In the genomic region with DNA sequence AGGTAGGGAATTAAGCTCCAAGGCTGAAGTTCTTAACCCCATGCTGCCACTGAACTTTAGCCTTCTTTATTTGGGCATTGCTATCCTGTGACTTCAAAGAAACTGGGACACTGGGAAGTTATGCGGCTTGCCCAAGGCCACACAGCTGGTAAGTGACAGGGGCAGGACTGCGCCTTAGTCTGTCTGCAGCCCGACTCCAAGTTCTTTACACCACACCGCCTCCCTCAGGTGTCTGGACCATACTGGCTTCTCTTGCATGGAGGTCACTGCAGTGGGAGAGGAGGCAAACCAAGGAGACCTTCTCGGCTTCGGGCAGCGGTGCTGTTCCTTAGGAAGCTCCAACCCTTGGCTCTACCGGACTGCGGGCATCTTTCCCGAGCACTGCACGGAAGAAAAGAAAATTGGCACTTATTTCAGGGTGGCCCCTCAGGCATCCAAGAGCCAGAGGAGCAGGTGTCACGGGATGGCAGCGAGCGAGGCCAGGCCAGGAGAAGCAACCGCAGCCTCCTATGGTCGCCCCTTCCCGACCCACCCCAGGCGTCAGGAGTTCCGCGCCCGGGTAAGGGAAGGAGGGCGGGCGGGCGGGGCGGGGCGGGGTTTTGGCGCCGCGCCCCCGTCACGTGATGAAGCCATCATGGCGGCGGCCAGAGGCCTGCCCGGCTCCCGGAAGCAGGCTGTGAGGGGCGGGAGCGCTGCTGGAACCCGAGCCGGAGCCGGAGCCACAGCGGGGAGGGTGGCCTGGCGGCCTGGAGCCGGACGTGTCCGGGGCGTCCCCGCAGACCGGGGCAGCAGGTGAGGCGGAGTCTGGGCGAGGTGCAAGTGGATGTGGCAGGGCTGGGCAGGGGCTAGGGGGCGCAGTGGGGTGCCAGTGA, we compare ENCODE assay signal across 1 cellular context.
TF ChIP-seq lines count a peak whose summit lies in the region.

No MANE protein-coding gene starts in this region.

TF ChIP-seq in HepG2, 621 proteins besides CTCF, POLR2A, EP300 and RAD21 (continued from another document and continues in another):
- peak; percentile 66; the same call in 1 of the 2 replicates for TF ChIP-seq PRDM15 (CRISPR knock-in tag; IDR thresholded peaks at IDR 0.05)
- 0 out of 2 replicates have a peak, but pooled peaks have one; percentile 19 for TF ChIP-seq ZNF556 (CRISPR knock-in tag; IDR thresholded peaks at IDR 0.05; ENCODE audit: borderline replicate concordance)
- no peak for TF ChIP-seq ZNF644 (CRISPR knock-in tag; IDR thresholded peaks at IDR 0.05; ENCODE audit: low read depth)
- no peak for TF ChIP-seq KDM4B (CRISPR knock-in tag; IDR thresholded peaks at IDR 0.05)
- no peak for TF ChIP-seq FOXM1 (CRISPR knock-in tag; IDR thresholded peaks at IDR 0.05)
- TF ChIP-seq XBP1 (CRISPR knock-in tag; IDR thresholded peaks at IDR 0.05) = 0 out of 2 replicates have a peak, but pooled peaks have one; percentile 44
- TF ChIP-seq, protein P1, sequence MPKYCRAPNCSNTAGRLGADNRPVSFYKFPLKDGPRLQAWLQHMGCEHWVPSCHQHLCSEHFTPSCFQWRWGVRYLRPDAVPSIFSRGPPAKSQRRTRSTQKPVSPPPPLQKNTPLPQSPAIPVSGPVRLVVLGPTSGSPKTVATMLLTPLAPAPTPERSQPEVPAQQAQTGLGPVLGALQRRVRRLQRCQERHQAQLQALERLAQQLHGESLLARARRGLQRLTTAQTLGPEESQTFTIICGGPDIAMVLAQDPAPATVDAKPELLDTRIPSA (CRISPR knock-in tag; IDR thresholded peaks at IDR 0.05; ENCODE audit: borderline replicate concordance) = no peak
- TF ChIP-seq ZNF792 (CRISPR knock-in tag; IDR thresholded peaks at IDR 0.05) = no peak
- TF ChIP-seq ZNF225 (CRISPR knock-in tag; IDR thresholded peaks at IDR 0.05) = peak; percentile 41; the same call in 1 of the 2 replicates
- no peak for TF ChIP-seq CC2D1A (CRISPR knock-in tag; IDR thresholded peaks at IDR 0.05)
- no peak for TF ChIP-seq EHMT2 (IDR thresholded peaks at IDR 0.05; ENCODE audit: borderline replicate concordance, low read depth, low read length)
- peak; percentile 59 for TF ChIP-seq ZBTB14 (CRISPR knock-in tag; IDR thresholded peaks at IDR 0.05)
- 0 out of 2 replicates have a peak, but pooled peaks have one; percentile 30 for TF ChIP-seq NCOA1 (CRISPR knock-in tag; IDR thresholded peaks at IDR 0.05)
- peak; percentile 48; the same call in 1 of the 2 replicates for TF ChIP-seq ZNF264 (CRISPR knock-in tag; IDR thresholded peaks at IDR 0.05)
- peak; percentile 39; the same call in 1 of the 2 replicates for TF ChIP-seq SSRP1 (CRISPR knock-in tag; IDR thresholded peaks at IDR 0.05)
- no peak for TF ChIP-seq NFYC (CRISPR knock-in tag; IDR thresholded peaks at IDR 0.05)
- TF ChIP-seq ZMYM3 (CRISPR knock-in tag; IDR thresholded peaks at IDR 0.05) = peak; percentile 28; the same call in 1 of the 2 replicates
- no peak for TF ChIP-seq ZBTB8A (CRISPR knock-in tag; IDR thresholded peaks at IDR 0.05; ENCODE audit: borderline replicate concordance, low read depth)
- TF ChIP-seq, protein P2, sequence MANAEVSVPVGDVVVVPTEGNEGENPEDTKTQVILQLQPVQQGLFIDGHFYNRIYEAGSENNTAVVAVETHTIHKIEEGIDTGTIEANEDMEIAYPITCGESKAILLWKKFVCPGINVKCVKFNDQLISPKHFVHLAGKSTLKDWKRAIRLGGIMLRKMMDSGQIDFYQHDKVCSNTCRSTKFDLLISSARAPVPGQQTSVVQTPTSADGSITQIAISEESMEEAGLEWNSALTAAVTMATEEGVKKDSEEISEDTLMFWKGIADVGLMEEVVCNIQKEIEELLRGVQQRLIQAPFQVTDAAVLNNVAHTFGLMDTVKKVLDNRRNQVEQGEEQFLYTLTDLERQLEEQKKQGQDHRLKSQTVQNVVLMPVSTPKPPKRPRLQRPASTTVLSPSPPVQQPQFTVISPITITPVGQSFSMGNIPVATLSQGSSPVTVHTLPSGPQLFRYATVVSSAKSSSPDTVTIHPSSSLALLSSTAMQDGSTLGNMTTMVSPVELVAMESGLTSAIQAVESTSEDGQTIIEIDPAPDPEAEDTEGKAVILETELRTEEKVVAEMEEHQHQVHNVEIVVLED (CRISPR knock-in tag; IDR thresholded peaks at IDR 0.05; ENCODE audit: borderline replicate concordance) = peak; percentile 61; the same call in 1 of the 2 replicates
- TF ChIP-seq, protein P3, sequence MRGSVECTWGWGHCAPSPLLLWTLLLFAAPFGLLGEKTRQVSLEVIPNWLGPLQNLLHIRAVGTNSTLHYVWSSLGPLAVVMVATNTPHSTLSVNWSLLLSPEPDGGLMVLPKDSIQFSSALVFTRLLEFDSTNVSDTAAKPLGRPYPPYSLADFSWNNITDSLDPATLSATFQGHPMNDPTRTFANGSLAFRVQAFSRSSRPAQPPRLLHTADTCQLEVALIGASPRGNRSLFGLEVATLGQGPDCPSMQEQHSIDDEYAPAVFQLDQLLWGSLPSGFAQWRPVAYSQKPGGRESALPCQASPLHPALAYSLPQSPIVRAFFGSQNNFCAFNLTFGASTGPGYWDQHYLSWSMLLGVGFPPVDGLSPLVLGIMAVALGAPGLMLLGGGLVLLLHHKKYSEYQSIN (CRISPR knock-in tag; IDR thresholded peaks at IDR 0.05; ENCODE audit: borderline replicate concordance) = no peak
- TF ChIP-seq, protein P4, sequence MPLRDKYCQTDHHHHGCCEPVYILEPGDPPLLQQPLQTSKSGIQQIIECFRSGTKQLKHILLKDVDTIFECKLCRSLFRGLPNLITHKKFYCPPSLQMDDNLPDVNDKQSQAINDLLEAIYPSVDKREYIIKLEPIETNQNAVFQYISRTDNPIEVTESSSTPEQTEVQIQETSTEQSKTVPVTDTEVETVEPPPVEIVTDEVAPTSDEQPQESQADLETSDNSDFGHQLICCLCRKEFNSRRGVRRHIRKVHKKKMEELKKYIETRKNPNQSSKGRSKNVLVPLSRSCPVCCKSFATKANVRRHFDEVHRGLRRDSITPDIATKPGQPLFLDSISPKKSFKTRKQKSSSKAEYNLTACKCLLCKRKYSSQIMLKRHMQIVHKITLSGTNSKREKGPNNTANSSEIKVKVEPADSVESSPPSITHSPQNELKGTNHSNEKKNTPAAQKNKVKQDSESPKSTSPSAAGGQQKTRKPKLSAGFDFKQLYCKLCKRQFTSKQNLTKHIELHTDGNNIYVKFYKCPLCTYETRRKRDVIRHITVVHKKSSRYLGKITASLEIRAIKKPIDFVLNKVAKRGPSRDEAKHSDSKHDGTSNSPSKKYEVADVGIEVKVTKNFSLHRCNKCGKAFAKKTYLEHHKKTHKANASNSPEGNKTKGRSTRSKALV (CRISPR knock-in tag; IDR thresholded peaks at IDR 0.05) = peak; percentile 57; the same call in 1 of the 2 replicates
- TF ChIP-seq, protein P5, sequence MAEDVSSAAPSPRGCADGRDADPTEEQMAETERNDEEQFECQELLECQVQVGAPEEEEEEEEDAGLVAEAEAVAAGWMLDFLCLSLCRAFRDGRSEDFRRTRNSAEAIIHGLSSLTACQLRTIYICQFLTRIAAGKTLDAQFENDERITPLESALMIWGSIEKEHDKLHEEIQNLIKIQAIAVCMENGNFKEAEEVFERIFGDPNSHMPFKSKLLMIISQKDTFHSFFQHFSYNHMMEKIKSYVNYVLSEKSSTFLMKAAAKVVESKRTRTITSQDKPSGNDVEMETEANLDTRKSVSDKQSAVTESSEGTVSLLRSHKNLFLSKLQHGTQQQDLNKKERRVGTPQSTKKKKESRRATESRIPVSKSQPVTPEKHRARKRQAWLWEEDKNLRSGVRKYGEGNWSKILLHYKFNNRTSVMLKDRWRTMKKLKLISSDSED (CRISPR knock-in tag; IDR thresholded peaks at IDR 0.05) = no peak
- TF ChIP-seq, protein P6, sequence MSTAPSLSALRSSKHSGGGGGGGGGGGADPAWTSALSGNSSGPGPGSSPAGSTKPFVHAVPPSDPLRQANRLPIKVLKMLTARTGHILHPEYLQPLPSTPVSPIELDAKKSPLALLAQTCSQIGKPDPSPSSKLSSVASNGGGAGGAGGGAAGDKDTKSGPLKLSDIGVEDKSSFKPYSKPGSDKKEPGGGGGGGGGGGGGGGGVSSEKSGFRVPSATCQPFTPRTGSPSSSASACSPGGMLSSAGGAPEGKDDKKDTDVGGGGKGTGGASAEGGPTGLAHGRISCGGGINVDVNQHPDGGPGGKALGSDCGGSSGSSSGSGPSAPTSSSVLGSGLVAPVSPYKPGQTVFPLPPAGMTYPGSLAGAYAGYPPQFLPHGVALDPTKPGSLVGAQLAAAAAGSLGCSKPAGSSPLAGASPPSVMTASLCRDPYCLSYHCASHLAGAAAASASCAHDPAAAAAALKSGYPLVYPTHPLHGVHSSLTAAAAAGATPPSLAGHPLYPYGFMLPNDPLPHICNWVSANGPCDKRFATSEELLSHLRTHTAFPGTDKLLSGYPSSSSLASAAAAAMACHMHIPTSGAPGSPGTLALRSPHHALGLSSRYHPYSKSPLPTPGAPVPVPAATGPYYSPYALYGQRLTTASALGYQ (CRISPR knock-in tag; IDR thresholded peaks at IDR 0.05) = no peak
- peak; percentile 63 for TF ChIP-seq MYPOP (CRISPR knock-in tag; IDR thresholded peaks at IDR 0.05)
- peak; percentile 34; the same call in 1 of the 2 replicates for TF ChIP-seq SP5 (CRISPR knock-in tag; IDR thresholded peaks at IDR 0.05; ENCODE audit: borderline replicate concordance, low read depth)
- TF ChIP-seq, protein P7, sequence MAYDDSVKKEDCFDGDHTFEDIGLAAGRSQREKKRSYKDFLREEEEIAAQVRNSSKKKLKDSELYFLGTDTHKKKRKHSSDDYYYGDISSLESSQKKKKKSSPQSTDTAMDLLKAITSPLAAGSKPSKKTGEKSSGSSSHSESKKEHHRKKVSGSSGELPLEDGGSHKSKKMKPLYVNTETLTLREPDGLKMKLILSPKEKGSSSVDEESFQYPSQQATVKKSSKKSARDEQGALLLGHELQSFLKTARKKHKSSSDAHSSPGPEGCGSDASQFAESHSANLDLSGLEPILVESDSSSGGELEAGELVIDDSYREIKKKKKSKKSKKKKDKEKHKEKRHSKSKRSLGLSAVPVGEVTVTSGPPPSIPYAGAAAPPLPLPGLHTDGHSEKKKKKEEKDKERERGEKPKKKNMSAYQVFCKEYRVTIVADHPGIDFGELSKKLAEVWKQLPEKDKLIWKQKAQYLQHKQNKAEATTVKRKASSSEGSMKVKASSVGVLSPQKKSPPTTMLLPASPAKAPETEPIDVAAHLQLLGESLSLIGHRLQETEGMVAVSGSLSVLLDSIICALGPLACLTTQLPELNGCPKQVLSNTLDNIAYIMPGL (CRISPR knock-in tag; IDR thresholded peaks at IDR 0.05; ENCODE audit: borderline replicate concordance in 1 of 2, low read depth in 1 of 2) = peak; percentile 55 to 82; a peak in 3 of 4 replicates
- TF ChIP-seq SKIL (CRISPR knock-in tag; IDR thresholded peaks at IDR 0.05; ENCODE audit: borderline replicate concordance) = peak; percentile 50; the same call in 1 of the 2 replicates
- TF ChIP-seq, protein P8, sequence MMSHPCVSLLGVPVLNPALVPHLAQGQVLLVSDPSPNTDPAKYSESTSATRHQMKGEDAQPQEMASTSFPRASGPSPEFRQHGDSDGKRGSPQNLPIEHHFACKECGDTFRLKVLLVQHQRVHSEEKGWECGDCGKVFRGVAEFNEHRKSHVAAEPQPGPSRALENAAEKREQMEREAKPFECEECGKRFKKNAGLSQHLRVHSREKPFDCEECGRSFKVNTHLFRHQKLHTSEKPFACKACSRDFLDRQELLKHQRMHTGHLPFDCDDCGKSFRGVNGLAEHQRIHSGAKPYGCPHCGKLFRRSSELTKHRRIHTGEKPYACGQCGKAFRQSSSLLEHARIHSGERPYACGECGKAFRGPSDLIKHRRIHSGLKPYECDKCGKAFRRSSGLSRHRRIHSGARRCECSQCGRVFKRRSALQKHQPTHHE (CRISPR knock-in tag; IDR thresholded peaks at IDR 0.05; ENCODE audit: borderline replicate concordance) = peak; percentile 76; the same call in 1 of the 2 replicates
